ENCODE assay signal across 20 cellular contexts in the genomic region with DNA sequence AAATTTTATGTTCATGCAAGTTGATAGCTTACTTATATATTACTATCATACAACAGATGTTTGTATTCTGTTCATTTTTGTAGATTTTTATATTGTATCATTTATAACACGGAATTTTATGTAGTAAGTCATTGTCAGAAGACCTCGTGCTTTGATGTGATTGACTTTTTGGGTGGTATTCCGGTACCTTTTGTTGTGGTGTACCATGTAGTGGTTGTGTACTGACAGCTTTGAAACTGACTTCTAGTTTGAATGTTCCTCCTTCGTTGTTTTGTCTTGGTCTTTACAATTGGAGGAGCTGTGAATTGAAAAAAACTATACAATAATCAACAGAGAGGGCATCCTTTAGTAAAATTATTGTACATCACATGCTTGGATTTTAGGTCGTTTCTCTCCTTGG.
A peak's percentile ranks its signal among the peaks of the same experiment; 100 is the strongest.
DNase-seq lines count a peak whose midpoint lies in the region; TF ChIP-seq lines count a peak whose summit lies in the region.
"Had no signal": no experiment of that assay in that cellular context is flagged by ENCODE, and none has a peak within 500 bp of the region (broad histone marks: within the 10 kb centered on the region; RNA-seq: fewer than 3 reads in every experiment).

No MANE protein-coding gene starts in this region.

- no peaks in the 10 kb centered on the region for H3K9me3 Mint-ChIP-seq in activated T-cell treated with anti-CD3 and anti-CD28 coated beads, Interleukin-2, amount 50 U/mL, for 24 hours
- H3K9me3 Mint-ChIP-seq in HFFc6 (no peaks in the 10 kb centered on the region), neural crest cell (no peaks in the 10 kb centered on the region)

- H3K27me3 Mint-ChIP-seq in activated T-cell treated with anti-CD3 and anti-CD28 coated beads, Interleukin-2, amount 50 U/mL, for 24 hours: no peaks in the 10 kb centered on the region
- H3K27me3 Mint-ChIP-seq in HFFc6 (ENCODE audit: insufficient read depth) (no peaks in the 10 kb centered on the region), neural crest cell (ENCODE audit: low read depth) (no peaks in the 10 kb centered on the region)

- TF ChIP-seq CTCF in HFFc6 (IDR thresholded peaks at IDR 0.05): no peak
- no peak for TF ChIP-seq CTCF in neural crest cell (conservative IDR thresholded peaks at IDR 0.05)

- H3K4me1 Mint-ChIP-seq in activated T-cell treated with anti-CD3 and anti-CD28 coated beads, Interleukin-2, amount 50 U/mL, for 24 hours (ENCODE audit: low read depth): peaks cover 63% of the 10 kb centered on the region
- peaks cover 54% of the 10 kb centered on the region for H3K4me1 Mint-ChIP-seq in HFFc6 (ENCODE audit: low read depth)
- peaks cover 9% of the 10 kb centered on the region for H3K4me1 Mint-ChIP-seq in neural crest cell

- DNase-seq in activated T-cell treated with anti-CD3 and anti-CD28 coated beads, Interleukin-2, amount 50 U/mL, for 24 hours: no peak
- DNase-seq in activated T-cell treated with anti-CD3 and anti-CD28 coated beads for 4 hours: no peak
- DNase-seq in HFFc6: no peak
- DNase-seq in central memory CD4-positive, alpha-beta T cell: peak; percentile 66
- no peak for DNase-seq in neural crest cell (ENCODE audit: low read depth, low spot score)
- no peak for DNase-seq in AG08395 (ENCODE audit: low spot score)
- no peak for DNase-seq in G401 (ENCODE audit: low spot score)
- no peak for DNase-seq in occipital lobe (lab: John Stamatoyannopoulos, UW)
- DNase-seq: activated CD4-positive, CD25-positive, alpha-beta regulatory T cell treated with anti-CD3 and anti-CD28 coated beads, Interleukin-2, amount 50 U/mL, for 72 hours; activated CD8-positive, alpha-beta memory T cell treated with anti-CD3 and anti-CD28 coated beads, Interleukin-2, amount 50 U/mL, for 4 hours; brain microvascular endothelial cell; cortex of kidney; GF-D8; GOT3; left ventricle myocardium inferior; MG63; NCI-H1436 treated with DMSO at 0.1 percent for 48 hours; NCI-H2171; NCI-H526 treated with DMSO at 0.1 percent for 48 hours; stimulated activated CD4-positive, alpha-beta T cell treated with anti-CD3 and anti-CD28 coated beads, Interleukin-12 subunit alpha, Interleukin-12 subunit beta, amount 100 ng/mL, for 4 hours had no signal

- no peak overlapping the region for H3K4me3 Mint-ChIP-seq in activated T-cell treated with anti-CD3 and anti-CD28 coated beads, Interleukin-2, amount 50 U/mL, for 24 hours
- H3K4me3 Mint-ChIP-seq in HFFc6 (no peak overlapping the region), neural crest cell (no peak overlapping the region)

- H3K27ac Mint-ChIP-seq in activated T-cell treated with anti-CD3 and anti-CD28 coated beads, Interleukin-2, amount 50 U/mL, for 24 hours: peak overlapping the region; percentile 61
- H3K27ac Mint-ChIP-seq in HFFc6: 0 out of 2 replicates have a peak overlapping the region, but pooled peaks have one; percentile 4
- peak overlapping the region; percentile 68 for H3K27ac Mint-ChIP-seq in neural crest cell (ENCODE audit: unreplicated experiment)

- peaks cover 95% of the 10 kb centered on the region for H3K36me3 Mint-ChIP-seq in activated T-cell treated with anti-CD3 and anti-CD28 coated beads, Interleukin-2, amount 50 U/mL, for 24 hours (ENCODE audit: low read depth)
- peaks cover 39% of the 10 kb centered on the region for H3K36me3 Mint-ChIP-seq in HFFc6 (ENCODE audit: low read depth)
- H3K36me3 Mint-ChIP-seq in neural crest cell (ENCODE audit: low read depth): peaks cover 20% of the 10 kb centered on the region

- in situ Hi-C loops in G401 (cut with HindIII; ENCODE audit: low sequenced_read_pairs): loop anchor here (25.0 kb wide), 1 partner anchor 157 kb away; no protein-coding TSS in a partner anchor

Comparison
In these comparisons a context has a peak if more than half of its experiments do, and no peak if none do; other contexts are left out.
1. H3K27ac Mint-ChIP-seq: peak in every context shown above with its lines; median percentile 68 in neural crest cell; 61 in activated T-cell treated with anti-CD3 and anti-CD28 coated beads, Interleukin-2, amount 50 U/mL, for 24 hours; 4 in HFFc6.